Comparison of ENCODE assay signal across 8 cellular contexts in genomic region chr14:74573421-74574091, GRCh38. TPM values are rescaled to one million over a fixed set of nuclear protein-coding genes. Genes with fewer than 3 reads are reported as not detected.
DNase-seq lines count a peak whose midpoint lies in the region; ATAC-seq and TF ChIP-seq lines count a peak whose summit lies in the region.

No MANE protein-coding gene starts in this region.

- H3K9me3 ChIP-seq in RWPE2 (ENCODE audit: severe bottlenecking), result no peaks in the 10 kb centered on the region

- no peaks in the 10 kb centered on the region for H3K9me3 Mint-ChIP-seq in Calu3 (ENCODE audit: low read depth, unreplicated experiment)

- peaks cover 12% of the 10 kb centered on the region for H3K36me3 Mint-ChIP-seq in Calu3 (ENCODE audit: insufficient read depth, unreplicated experiment)

- peaks cover 50% of the 10 kb centered on the region for H3K36me3 ChIP-seq in RWPE2 (ENCODE audit: low read depth)
- no peaks in the 10 kb centered on the region for H3K36me3 ChIP-seq in rectal smooth muscle tissue (ENCODE audit: control insufficient read depth, insufficient read depth, low read length)

- H3K4me3 Mint-ChIP-seq in Calu3 (ENCODE audit: low read depth, unreplicated experiment), result no peak overlapping the region

- intact Hi-C loops in Calu3 (cut with micrococcal nuclease; ENCODE audit: unreplicated experiment) (no loop called here), dorsolateral prefrontal cortex (cut with DNase I) (no loop called here)

- H3K4me1 ChIP-seq in RWPE2 (ENCODE audit: insufficient read depth, poor library complexity, severe bottlenecking), result peaks cover 69% of the 10 kb centered on the region
- H3K4me1 ChIP-seq in rectal smooth muscle tissue (ENCODE audit: control insufficient read depth, insufficient read depth, low read length), result peaks cover 9% of the 10 kb centered on the region

- H3K27me3 ChIP-seq in RWPE2 (ENCODE audit: insufficient read depth, poor library complexity, severe bottlenecking) (no peaks in the 10 kb centered on the region), rectal smooth muscle tissue (ENCODE audit: control insufficient read depth, insufficient read depth, low read length) (no peaks in the 10 kb centered on the region), dorsolateral prefrontal cortex (no peaks in the 10 kb centered on the region)

- H3K4me3 ChIP-seq in RWPE2 (ENCODE audit: severe bottlenecking), result no peak overlapping the region
- H3K4me3 ChIP-seq in rectal smooth muscle tissue (ENCODE audit: low read length), result no peak overlapping the region
- no peak overlapping the region for H3K4me3 ChIP-seq in dorsolateral prefrontal cortex

- H3K27ac ChIP-seq in RWPE2 (ENCODE audit: poor library complexity, severe bottlenecking) (peak overlapping the region; percentile 100), rectal smooth muscle tissue (ENCODE audit: low read depth, low read length) (peak overlapping the region; percentile 68), dorsolateral prefrontal cortex (peak overlapping the region in 3 of 59 donors; percentile 10 to 61 (median 55))

- H3K27ac Mint-ChIP-seq in Calu3 (ENCODE audit: unreplicated experiment), result peak overlapping the region; percentile 61

- BruUV-seq in Calu3 (replicated peaks; lab: Mats Ljungman, UMichigan), result no TSS peak

- no peak overlapping the region for H3K9ac ChIP-seq in rectal smooth muscle tissue (ENCODE audit: low read length)

- CTCF ChIA-PET in Calu3 (lab: Charles Lee), result interaction anchor here (0.7 to 2.2 kb wide), 7 partner anchors 17 to 262 kb away, joined by 3 to 13 read pairs (median 3); partner anchors contain the start of genes ISCA2 and NPC2

- no peaks in the 10 kb centered on the region for H3K27me3 Mint-ChIP-seq in Calu3 (ENCODE audit: unreplicated experiment)

- DNase-seq in Calu3 (peak; percentile 60), RWPE2 (ENCODE audit: low spot score) (peak; percentile 74), dorsolateral prefrontal cortex (no peak)

- TF ChIP-seq CTCF in Calu3 (IDR thresholded peaks at IDR 0.05; ENCODE audit: unreplicated experiment) (peak; percentile 34), RWPE2 (IDR thresholded peaks at IDR 0.05; ENCODE audit: poor library complexity, severe bottlenecking) (peak; percentile 87), dorsolateral prefrontal cortex (IDR thresholded peaks at IDR 0.05 in 54 of 56, conservative IDR thresholded peaks at IDR 0.05 in 2 of 56; ENCODE audit: low read depth in 1 of 56, partially characterized antibody in 56 of 56) (no peak)

- ATAC-seq in RWPE2 (ENCODE audit: low read depth) (peak; percentile 59), esophagus mucosa (peak; percentile 42), GM21526 (IDR thresholded peaks at IDR 0.05; ENCODE audit: low FRiP score, unreplicated experiment) (no peak), GM21515 (IDR thresholded peaks at IDR 0.05; ENCODE audit: unreplicated experiment) (no peak), HG03025 (IDR thresholded peaks at IDR 0.05; ENCODE audit: low FRiP score, unreplicated experiment) (no peak)

- peaks cover 35% of the 10 kb centered on the region for H3K4me1 Mint-ChIP-seq in Calu3 (ENCODE audit: low read depth, unreplicated experiment)

RNA-seq across cellular contexts. Expression of gene LTBP2, which starts 38.5 kb away (rescaled TPM):
- 1.3 and 4.3 TPM in 2 replicates for total RNA-seq in Calu3 (2022)
- 14.4 TPM for total RNA-seq in esophagus mucosa
- 10 to 100 TPM in 2 of 120 experiments, 1 to 10 TPM in 112, under 1 TPM in 6; 0.43 to 16.5 (median 2.3) TPM for total RNA-seq in dorsolateral prefrontal cortex

Comparison
In these comparisons a context has a peak if more than half of its experiments do, and no peak if none do; other contexts are left out.
1. DNase-seq: peak in Calu3 (single experiment) and RWPE2 (single experiment); none in dorsolateral prefrontal cortex (0 of 10).
2. CTCF ChIP-seq: peak in Calu3 (single experiment) and RWPE2 (single experiment); none in dorsolateral prefrontal cortex (0 of 56).
3. ATAC-seq: peak in RWPE2 (single experiment) and esophagus mucosa (single experiment); none in GM21526 (single experiment), GM21515 (single experiment) and HG03025 (single experiment).